Comparison of ENCODE assay signal across 24 cellular contexts in genomic region chr15:73382131-73382530, GRCh38. TPM values are rescaled to one million over a fixed set of nuclear protein-coding genes. Genes with fewer than 3 reads are reported as not detected.
A peak's percentile ranks its signal among the peaks of the same experiment; 100 is the strongest.
DNase-seq lines count a peak whose midpoint lies in the region; ATAC-seq, FAIRE-seq and TF ChIP-seq lines count a peak whose summit lies in the region.
"Had no signal": no experiment of that assay in that cellular context is flagged by ENCODE, and none has a peak within 500 bp of the region (broad histone marks: within the 10 kb centered on the region; RNA-seq: fewer than 3 reads in every experiment).

No MANE protein-coding gene starts in this region.

- TF ChIP-seq CTCF in HEK293 (tag by site-specific recombination; IDR thresholded peaks at IDR 0.05) (no peak), osteoblast (IDR thresholded peaks at IDR 0.05; ENCODE audit: extremely low read depth, low read depth, low read length) (no peak), breast epithelium (IDR thresholded peaks at IDR 0.05) (no peak)

- no peak for TF ChIP-seq POLR2A in breast epithelium (IDR thresholded peaks at IDR 0.05)

- H3K4me1 ChIP-seq in HEK293 (ENCODE audit: control insufficient read depth, insufficient read depth, low read length), result no peaks in the 10 kb centered on the region
- no peaks in the 10 kb centered on the region for H3K4me1 ChIP-seq in osteoblast (ENCODE audit: insufficient read depth, low read length)
- no peaks in the 10 kb centered on the region for H3K4me1 ChIP-seq in breast epithelium
- H3K4me1 ChIP-seq: BLaER1, Caco-2, HAP-1 had no signal

- H3K36me3 ChIP-seq in HEK293 (ENCODE audit: control insufficient read depth in 2 of 2, insufficient read depth in 1 of 2, low read length in 2 of 2) (no peaks in the 10 kb centered on the region), osteoblast (ENCODE audit: insufficient read depth, low read length) (no peaks in the 10 kb centered on the region), MG63 (no peaks in the 10 kb centered on the region), breast epithelium (no peaks in the 10 kb centered on the region)
- H3K36me3 ChIP-seq: BLaER1, HAP-1 had no signal

- no peak overlapping the region for H2AFZ ChIP-seq in osteoblast (ENCODE audit: low read length)

- no peak for ATAC-seq in GM19324 (IDR thresholded peaks at IDR 0.05; ENCODE audit: low FRiP score, unreplicated experiment)
- ATAC-seq: CD8-positive, alpha-beta T cell had no signal

- H3K9me3 ChIP-seq in HEK293 (ENCODE audit: control insufficient read depth, insufficient read depth, low read depth, low read length) (no peaks in the 10 kb centered on the region), osteoblast (ENCODE audit: low read depth, low read length) (peaks cover 3% of the 10 kb centered on the region), MG63 (peaks cover 4% of the 10 kb centered on the region), breast epithelium (no peaks in the 10 kb centered on the region)
- H3K9me3 ChIP-seq: Caco-2, HAP-1 had no signal

- H3K27ac ChIP-seq in HEK293 (ENCODE audit: extremely low read depth, low read depth, low read length) (no peak overlapping the region), osteoblast (ENCODE audit: low read depth, low read length) (no peak overlapping the region), breast epithelium (no peak overlapping the region)
- H3K27ac ChIP-seq: 22Rv1, BLaER1, C4-2B had no signal

- H3K4me3 ChIP-seq in HEK293 (ENCODE audit: low read depth, low read length), result no peak overlapping the region
- H3K4me3 ChIP-seq in osteoblast (ENCODE audit: insufficient read depth, low read length), result no peak overlapping the region
- no peak overlapping the region for H3K4me3 ChIP-seq in MG63
- H3K4me3 ChIP-seq in breast epithelium, result no peak overlapping the region
- H3K4me3 ChIP-seq: BLaER1, HAP-1 had no signal

- intact Hi-C loops in breast epithelium (cut with DNase I; ENCODE audit: low total_unique reads), result no loop called here

- no peaks in the 10 kb centered on the region for H4K20me1 ChIP-seq in osteoblast (ENCODE audit: insufficient read depth, low read length)
- H4K20me1 ChIP-seq: BLaER1 had no signal

- POLR2A ChIA-PET in HEK293 (lab: Yijun Ruan, JAX), result no interaction called here

- CTCF ChIA-PET in HEK293 (lab: Yijun Ruan, JAX), result no interaction called here

- peaks cover 8% of the 10 kb centered on the region for H3K27me3 ChIP-seq in osteoblast (ENCODE audit: insufficient read depth, low read length)
- H3K27me3 ChIP-seq in MG63, result no peaks in the 10 kb centered on the region; the same call in 1 of the 2 replicates
- peaks cover 0 to 18% of the 10 kb centered on the region in 2 donors for H3K27me3 ChIP-seq in breast epithelium
- H3K27me3 ChIP-seq: BLaER1 had no signal

- H3K4me2 ChIP-seq in osteoblast (ENCODE audit: insufficient read depth, low read length), result no peak overlapping the region
- H3K4me2 ChIP-seq: BLaER1 had no signal

- peak; percentile 7 for DNase-seq in RCC 7860 (ENCODE audit: low spot score)
- peak; percentile 73 for DNase-seq in left kidney (ENCODE audit: low read depth, low spot score)
- DNase-seq in osteoblast (ENCODE audit: insufficient read length, low spot score, missing footprints), result peak; percentile 44
- DNase-seq in MG63, result no peak
- no peak for DNase-seq in NCI-H2196 (lab: John Stamatoyannopoulos, UW; ENCODE audit: unreplicated experiment)
- no peak for DNase-seq in breast epithelium (ENCODE audit: low spot score in 2 of 2)
- DNase-seq: Caco-2; CD4-positive, CD25-positive, alpha-beta regulatory T cell; CD8-positive, alpha-beta T cell; DMS153; DND-41; GOT3 had no signal

- no peaks in the 10 kb centered on the region for H3K79me2 ChIP-seq in osteoblast (ENCODE audit: insufficient read depth, low read length)

- FAIRE-seq in RCC 7860 (lab: Jason Lieb, UNC), result no peak
- FAIRE-seq: A204.1, G401.6, GM12892, GM19239, H54 had no signal

TF ChIP-seq in HEK293, 187 proteins besides CTCF, POLR2A, EP300 and RAD21:
- peak; percentile 40; the same call in 1 of the 2 replicates for TF ChIP-seq ATF2 (tag by site-specific recombination; IDR thresholded peaks at IDR 0.05; ENCODE audit: low read depth)
- 0 out of 2 replicates have a peak, but pooled peaks have one; percentile 72 for TF ChIP-seq ZFP37 (tag by site-specific recombination; IDR thresholded peaks at IDR 0.05)
- no peak for TF ChIP-seq ZNF580 (tag by site-specific recombination; IDR thresholded peaks at IDR 0.05)
- TF ChIP-seq ZNF791 (tag by site-specific recombination; IDR thresholded peaks at IDR 0.05), result no peak
- TF ChIP-seq ZNF629 (tag by site-specific recombination; IDR thresholded peaks at IDR 0.05), result 0 out of 2 replicates have a peak, but pooled peaks have one; percentile 39

RNA-seq across cellular contexts. Expression of gene HCN4, which starts 13.4 kb away (rescaled TPM):
- total RNA-seq in osteoblast (not detected in 2 replicates), breast epithelium (not detected)
- not detected in 2 replicates for total RNA-seq in MG63 (2014; rRNA removed; shearing (Covaris generic); ENCODE audit: low replicate concordance)
- total RNA-seq: B cell; CD4-positive, CD25-positive, alpha-beta regulatory T cell; CD8-positive, alpha-beta T cell had no signal

Comparison
In these comparisons a context has a peak if more than half of its experiments do, and no peak if none do; other contexts are left out.
1. DNase-seq: peak in RCC 7860 (single experiment), left kidney (single experiment) and osteoblast (single experiment); none in MG63 (single experiment), NCI-H2196 (single experiment) and breast epithelium (0 of 2).